1 cellular context compared by ENCODE assay signal in the genomic region with DNA sequence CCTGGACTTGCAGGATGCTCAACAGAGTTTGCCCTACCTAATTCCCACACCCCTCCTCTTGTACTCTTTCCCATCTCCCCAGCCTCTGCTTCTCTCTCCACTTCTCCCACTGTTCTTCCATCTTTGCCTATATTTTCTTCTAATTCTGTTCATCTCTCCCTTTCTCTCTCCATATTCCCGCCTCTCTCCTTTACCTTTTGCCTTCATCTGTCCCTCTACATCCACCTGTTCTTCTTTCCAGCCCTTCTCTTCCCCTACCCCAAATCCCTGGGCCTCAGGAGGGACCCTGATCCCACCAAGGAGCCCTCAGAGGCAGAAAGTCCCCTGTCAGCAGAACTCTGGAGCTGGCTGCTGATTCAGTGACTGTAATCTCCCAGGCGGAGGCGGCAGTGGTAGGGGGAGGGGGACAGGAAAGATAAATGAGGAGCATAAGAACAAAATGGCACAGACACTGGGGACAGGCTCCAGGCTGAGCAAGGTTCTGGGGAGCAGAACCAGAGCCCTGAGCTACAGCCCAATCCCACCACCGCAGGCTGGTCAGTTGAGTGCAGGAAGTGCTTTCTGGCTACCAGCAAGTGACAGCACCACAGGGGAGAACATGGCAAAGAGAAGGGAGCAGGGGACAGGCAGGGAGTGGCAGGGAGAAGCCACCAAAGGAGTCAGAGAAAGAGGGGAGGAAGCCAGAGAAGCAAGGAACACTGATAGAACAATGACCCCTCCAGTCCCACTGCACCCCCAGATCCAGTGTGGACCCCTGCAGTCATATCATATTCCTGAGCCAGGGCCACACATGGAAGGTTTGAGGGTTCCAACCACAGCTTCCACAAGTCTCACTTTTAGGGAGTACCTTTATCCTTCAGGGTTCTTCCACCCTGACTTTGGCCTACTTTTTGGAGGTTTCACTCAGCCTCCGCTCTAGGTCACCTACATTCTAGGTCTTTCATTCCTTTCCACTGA.
TF ChIP-seq lines count a peak whose summit lies in the region.

No MANE protein-coding gene starts in this region.

TF ChIP-seq in HEK293, 187 proteins besides CTCF, POLR2A, EP300 and RAD21 (continued from another document and continues in another):
- TF ChIP-seq GLI2 (tag by site-specific recombination; IDR thresholded peaks at IDR 0.05; ENCODE audit: borderline replicate concordance, low read depth), result no peak
- TF ChIP-seq, protein P1, sequence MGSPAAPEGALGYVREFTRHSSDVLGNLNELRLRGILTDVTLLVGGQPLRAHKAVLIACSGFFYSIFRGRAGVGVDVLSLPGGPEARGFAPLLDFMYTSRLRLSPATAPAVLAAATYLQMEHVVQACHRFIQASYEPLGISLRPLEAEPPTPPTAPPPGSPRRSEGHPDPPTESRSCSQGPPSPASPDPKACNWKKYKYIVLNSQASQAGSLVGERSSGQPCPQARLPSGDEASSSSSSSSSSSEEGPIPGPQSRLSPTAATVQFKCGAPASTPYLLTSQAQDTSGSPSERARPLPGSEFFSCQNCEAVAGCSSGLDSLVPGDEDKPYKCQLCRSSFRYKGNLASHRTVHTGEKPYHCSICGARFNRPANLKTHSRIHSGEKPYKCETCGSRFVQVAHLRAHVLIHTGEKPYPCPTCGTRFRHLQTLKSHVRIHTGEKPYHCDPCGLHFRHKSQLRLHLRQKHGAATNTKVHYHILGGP (tag by site-specific recombination; IDR thresholded peaks at IDR 0.05), result no peak
- no peak for TF ChIP-seq ZNF670 (tag by site-specific recombination; IDR thresholded peaks at IDR 0.05; ENCODE audit: low read depth)
- TF ChIP-seq SETDB1 (IDR thresholded peaks at IDR 0.05; ENCODE audit: insufficient read length, low read length), result no peak
- no peak for TF ChIP-seq ZNF473 (tag by site-specific recombination; IDR thresholded peaks at IDR 0.05)
- TF ChIP-seq, protein P2, sequence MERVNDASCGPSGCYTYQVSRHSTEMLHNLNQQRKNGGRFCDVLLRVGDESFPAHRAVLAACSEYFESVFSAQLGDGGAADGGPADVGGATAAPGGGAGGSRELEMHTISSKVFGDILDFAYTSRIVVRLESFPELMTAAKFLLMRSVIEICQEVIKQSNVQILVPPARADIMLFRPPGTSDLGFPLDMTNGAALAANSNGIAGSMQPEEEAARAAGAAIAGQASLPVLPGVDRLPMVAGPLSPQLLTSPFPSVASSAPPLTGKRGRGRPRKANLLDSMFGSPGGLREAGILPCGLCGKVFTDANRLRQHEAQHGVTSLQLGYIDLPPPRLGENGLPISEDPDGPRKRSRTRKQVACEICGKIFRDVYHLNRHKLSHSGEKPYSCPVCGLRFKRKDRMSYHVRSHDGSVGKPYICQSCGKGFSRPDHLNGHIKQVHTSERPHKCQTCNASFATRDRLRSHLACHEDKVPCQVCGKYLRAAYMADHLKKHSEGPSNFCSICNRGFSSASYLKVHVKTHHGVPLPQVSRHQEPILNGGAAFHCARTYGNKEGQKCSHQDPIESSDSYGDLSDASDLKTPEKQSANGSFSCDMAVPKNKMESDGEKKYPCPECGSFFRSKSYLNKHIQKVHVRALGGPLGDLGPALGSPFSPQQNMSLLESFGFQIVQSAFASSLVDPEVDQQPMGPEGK (tag by site-specific recombination; IDR thresholded peaks at IDR 0.05), result no peak
- TF ChIP-seq ZNF341 (tag by site-specific recombination; IDR thresholded peaks at IDR 0.05; ENCODE audit: low read depth), result 0 out of 2 replicates have a peak, but pooled peaks have one; percentile 37
- no peak for TF ChIP-seq ZNF549 (tag by site-specific recombination; IDR thresholded peaks at IDR 0.05)
- TF ChIP-seq, protein P3, sequence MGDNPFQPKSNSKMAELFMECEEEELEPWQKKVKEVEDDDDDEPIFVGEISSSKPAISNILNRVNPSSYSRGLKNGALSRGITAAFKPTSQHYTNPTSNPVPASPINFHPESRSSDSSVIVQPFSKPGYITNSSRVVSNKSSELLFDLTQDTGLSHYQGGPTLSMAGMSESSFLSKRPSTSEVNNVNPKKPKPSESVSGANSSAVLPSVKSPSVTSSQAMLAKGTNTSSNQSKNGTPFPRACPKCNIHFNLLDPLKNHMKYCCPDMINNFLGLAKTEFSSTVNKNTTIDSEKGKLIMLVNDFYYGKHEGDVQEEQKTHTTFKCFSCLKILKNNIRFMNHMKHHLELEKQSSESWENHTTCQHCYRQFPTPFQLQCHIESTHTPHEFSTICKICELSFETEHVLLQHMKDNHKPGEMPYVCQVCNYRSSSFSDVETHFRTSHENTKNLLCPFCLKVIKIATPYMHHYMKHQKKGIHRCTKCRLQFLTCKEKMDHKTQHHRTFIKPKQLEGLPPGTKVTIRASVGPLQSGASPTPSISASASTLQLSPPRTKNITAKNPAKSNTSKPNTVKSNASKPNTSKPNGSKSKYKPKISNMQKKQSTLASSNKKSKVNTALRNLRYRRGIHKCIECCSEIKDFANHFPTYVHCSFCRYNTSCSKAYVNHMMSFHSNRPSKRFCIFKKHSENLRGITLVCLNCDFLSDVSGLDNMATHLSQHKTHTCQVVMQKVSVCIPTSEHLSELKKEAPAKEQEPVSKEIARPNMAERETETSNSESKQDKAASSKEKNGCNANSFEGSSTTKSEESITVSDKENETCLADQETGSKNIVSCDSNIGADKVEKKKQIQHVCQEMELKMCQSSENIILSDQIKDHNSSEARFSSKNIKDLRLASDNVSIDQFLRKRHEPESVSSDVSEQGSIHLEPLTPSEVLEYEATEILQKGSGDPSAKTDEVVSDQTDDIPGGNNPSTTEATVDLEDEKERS (tag by site-specific recombination; IDR thresholded peaks at IDR 0.05), result no peak
- no peak for TF ChIP-seq ZNF571 (tag by site-specific recombination; IDR thresholded peaks at IDR 0.05)
- no peak for TF ChIP-seq ZNF214 (tag by site-specific recombination; IDR thresholded peaks at IDR 0.05; ENCODE audit: borderline replicate concordance)
- TF ChIP-seq, protein P4, sequence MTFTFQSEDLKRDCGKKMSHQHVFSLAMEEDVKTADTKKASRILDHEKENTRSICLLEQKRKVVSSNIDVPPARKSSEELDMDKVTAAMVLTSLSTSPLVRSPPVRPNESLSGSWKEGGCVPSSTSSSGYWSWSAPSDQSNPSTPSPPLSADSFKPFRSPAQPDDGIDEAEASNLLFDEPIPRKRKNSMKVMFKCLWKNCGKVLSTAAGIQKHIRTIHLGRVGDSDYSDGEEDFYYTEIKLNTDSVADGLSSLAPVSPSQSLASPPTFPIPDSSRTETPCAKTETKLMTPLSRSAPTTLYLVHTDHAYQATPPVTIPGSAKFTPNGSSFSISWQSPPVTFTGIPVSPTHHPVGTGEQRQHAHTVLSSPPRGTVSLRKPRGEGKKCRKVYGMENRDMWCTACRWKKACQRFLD (tag by site-specific recombination; IDR thresholded peaks at IDR 0.05), result no peak
- 0 out of 2 replicates have a peak, but pooled peaks have one; percentile 3 for TF ChIP-seq ZNF433 (tag by site-specific recombination; IDR thresholded peaks at IDR 0.05; ENCODE audit: low read depth)
- TF ChIP-seq ZNF596 (tag by site-specific recombination; IDR thresholded peaks at IDR 0.05), result no peak
- TF ChIP-seq ZNF610 (tag by site-specific recombination; IDR thresholded peaks at IDR 0.05; ENCODE audit: borderline replicate concordance), result no peak
- TF ChIP-seq ZNF792 (tag by site-specific recombination; IDR thresholded peaks at IDR 0.05), result no peak
- TF ChIP-seq ZBTB17 (tag by site-specific recombination; IDR thresholded peaks at IDR 0.05), result peak; percentile 59
- no peak for TF ChIP-seq ZFP41 (tag by site-specific recombination; IDR thresholded peaks at IDR 0.05; ENCODE audit: borderline replicate concordance)
- TF ChIP-seq ZNF701 (tag by site-specific recombination; IDR thresholded peaks at IDR 0.05), result no peak
- no peak for TF ChIP-seq ZNF837 (tag by site-specific recombination; IDR thresholded peaks at IDR 0.05)
- TF ChIP-seq, protein P5, sequence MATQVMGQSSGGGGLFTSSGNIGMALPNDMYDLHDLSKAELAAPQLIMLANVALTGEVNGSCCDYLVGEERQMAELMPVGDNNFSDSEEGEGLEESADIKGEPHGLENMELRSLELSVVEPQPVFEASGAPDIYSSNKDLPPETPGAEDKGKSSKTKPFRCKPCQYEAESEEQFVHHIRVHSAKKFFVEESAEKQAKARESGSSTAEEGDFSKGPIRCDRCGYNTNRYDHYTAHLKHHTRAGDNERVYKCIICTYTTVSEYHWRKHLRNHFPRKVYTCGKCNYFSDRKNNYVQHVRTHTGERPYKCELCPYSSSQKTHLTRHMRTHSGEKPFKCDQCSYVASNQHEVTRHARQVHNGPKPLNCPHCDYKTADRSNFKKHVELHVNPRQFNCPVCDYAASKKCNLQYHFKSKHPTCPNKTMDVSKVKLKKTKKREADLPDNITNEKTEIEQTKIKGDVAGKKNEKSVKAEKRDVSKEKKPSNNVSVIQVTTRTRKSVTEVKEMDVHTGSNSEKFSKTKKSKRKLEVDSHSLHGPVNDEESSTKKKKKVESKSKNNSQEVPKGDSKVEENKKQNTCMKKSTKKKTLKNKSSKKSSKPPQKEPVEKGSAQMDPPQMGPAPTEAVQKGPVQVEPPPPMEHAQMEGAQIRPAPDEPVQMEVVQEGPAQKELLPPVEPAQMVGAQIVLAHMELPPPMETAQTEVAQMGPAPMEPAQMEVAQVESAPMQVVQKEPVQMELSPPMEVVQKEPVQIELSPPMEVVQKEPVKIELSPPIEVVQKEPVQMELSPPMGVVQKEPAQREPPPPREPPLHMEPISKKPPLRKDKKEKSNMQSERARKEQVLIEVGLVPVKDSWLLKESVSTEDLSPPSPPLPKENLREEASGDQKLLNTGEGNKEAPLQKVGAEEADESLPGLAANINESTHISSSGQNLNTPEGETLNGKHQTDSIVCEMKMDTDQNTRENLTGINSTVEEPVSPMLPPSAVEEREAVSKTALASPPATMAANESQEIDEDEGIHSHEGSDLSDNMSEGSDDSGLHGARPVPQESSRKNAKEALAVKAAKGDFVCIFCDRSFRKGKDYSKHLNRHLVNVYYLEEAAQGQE (tag by site-specific recombination; IDR thresholded peaks at IDR 0.05), result 0 out of 2 replicates have a peak, but pooled peaks have one; percentile 15
- 0 out of 2 replicates have a peak, but pooled peaks have one; percentile 12 for TF ChIP-seq ZEB2 (tag by site-specific recombination; IDR thresholded peaks at IDR 0.05)
- no peak for TF ChIP-seq HOXC10 (CRISPR knock-in tag; IDR thresholded peaks at IDR 0.05)
- TF ChIP-seq ZNF324 (tag by site-specific recombination; IDR thresholded peaks at IDR 0.05), result 0 out of 2 replicates have a peak, but pooled peaks have one; percentile 39
- TF ChIP-seq ZNF843 (tag by site-specific recombination; IDR thresholded peaks at IDR 0.05), result no peak
- TF ChIP-seq ZNF169 (tag by site-specific recombination; IDR thresholded peaks at IDR 0.05), result no peak
- TF ChIP-seq, protein P6, sequence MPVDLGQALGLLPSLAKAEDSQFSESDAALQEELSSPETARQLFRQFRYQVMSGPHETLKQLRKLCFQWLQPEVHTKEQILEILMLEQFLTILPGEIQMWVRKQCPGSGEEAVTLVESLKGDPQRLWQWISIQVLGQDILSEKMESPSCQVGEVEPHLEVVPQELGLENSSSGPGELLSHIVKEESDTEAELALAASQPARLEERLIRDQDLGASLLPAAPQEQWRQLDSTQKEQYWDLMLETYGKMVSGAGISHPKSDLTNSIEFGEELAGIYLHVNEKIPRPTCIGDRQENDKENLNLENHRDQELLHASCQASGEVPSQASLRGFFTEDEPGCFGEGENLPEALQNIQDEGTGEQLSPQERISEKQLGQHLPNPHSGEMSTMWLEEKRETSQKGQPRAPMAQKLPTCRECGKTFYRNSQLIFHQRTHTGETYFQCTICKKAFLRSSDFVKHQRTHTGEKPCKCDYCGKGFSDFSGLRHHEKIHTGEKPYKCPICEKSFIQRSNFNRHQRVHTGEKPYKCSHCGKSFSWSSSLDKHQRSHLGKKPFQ (tag by site-specific recombination; IDR thresholded peaks at IDR 0.05), result 0 out of 2 replicates have a peak, but pooled peaks have one; percentile 1
- TF ChIP-seq ZNF133 (tag by site-specific recombination; IDR thresholded peaks at IDR 0.05), result peak; percentile 84
- TF ChIP-seq ZNF132 (tag by site-specific recombination; IDR thresholded peaks at IDR 0.05; ENCODE audit: borderline replicate concordance), result no peak
- TF ChIP-seq, protein P7, sequence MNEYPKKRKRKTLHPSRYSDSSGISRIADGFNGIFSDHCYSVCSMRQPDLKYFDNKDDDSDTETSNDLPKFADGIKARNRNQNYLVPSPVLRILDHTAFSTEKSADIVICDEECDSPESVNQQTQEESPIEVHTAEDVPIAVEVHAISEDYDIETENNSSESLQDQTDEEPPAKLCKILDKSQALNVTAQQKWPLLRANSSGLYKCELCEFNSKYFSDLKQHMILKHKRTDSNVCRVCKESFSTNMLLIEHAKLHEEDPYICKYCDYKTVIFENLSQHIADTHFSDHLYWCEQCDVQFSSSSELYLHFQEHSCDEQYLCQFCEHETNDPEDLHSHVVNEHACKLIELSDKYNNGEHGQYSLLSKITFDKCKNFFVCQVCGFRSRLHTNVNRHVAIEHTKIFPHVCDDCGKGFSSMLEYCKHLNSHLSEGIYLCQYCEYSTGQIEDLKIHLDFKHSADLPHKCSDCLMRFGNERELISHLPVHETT (tag by site-specific recombination; IDR thresholded peaks at IDR 0.05), result no peak
- peak; percentile 73 for TF ChIP-seq ZFHX2 (tag by site-specific recombination; conservative IDR thresholded peaks at IDR 0.05)
- TF ChIP-seq ZNF558 (tag by site-specific recombination; IDR thresholded peaks at IDR 0.05), result no peak
- TF ChIP-seq, protein P8, sequence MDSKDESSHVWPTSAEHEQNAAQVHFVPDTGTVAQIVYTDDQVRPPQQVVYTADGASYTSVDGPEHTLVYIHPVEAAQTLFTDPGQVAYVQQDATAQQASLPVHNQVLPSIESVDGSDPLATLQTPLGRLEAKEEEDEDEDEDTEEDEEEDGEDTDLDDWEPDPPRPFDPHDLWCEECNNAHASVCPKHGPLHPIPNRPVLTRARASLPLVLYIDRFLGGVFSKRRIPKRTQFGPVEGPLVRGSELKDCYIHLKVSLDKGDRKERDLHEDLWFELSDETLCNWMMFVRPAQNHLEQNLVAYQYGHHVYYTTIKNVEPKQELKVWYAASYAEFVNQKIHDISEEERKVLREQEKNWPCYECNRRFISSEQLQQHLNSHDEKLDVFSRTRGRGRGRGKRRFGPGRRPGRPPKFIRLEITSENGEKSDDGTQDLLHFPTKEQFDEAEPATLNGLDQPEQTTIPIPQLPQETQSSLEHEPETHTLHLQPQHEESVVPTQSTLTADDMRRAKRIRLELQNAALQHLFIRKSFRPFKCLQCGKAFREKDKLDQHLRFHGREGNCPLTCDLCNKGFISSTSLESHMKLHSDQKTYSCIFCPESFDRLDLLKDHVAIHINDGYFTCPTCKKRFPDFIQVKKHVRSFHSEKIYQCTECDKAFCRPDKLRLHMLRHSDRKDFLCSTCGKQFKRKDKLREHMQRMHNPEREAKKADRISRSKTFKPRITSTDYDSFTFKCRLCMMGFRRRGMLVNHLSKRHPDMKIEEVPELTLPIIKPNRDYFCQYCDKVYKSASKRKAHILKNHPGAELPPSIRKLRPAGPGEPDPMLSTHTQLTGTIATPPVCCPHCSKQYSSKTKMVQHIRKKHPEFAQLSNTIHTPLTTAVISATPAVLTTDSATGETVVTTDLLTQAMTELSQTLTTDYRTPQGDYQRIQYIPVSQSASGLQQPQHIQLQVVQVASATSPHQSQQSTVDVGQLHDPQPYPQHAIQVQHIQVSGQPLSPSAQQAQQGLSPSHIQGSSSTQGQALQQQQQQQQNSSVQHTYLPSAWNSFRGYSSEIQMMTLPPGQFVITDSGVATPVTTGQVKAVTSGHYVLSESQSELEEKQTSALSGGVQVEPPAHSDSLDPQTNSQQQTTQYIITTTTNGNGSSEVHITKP (tag by site-specific recombination; IDR thresholded peaks at IDR 0.05), result peak; percentile 98
- TF ChIP-seq ZNF335 (tag by site-specific recombination; conservative IDR thresholded peaks at IDR 0.05), result peak; percentile 86
- TF ChIP-seq ZNF350 (tag by site-specific recombination; IDR thresholded peaks at IDR 0.05), result no peak
- no peak for TF ChIP-seq ZNF548 (tag by site-specific recombination; IDR thresholded peaks at IDR 0.05)
